ENCODE assay signal across 8 cellular contexts in genomic region chr6:33589723-33590530, GRCh38. TPM values are rescaled to one million over a fixed set of nuclear protein-coding genes. Genes with fewer than 3 reads are reported as not detected.
DNase-seq lines count a peak whose midpoint lies in the region; ATAC-seq and TF ChIP-seq lines count a peak whose summit lies in the region.

No MANE protein-coding gene starts in this region.

- peaks cover 0 to 5% (median 0%) of the 10 kb centered on the region in 7 donors for H3K9me3 Mint-ChIP-seq in naive B cell

- 9 to 21% methylated on average over 5 to 7 of the region's 9 CpGs for WGBS in esophagus squamous epithelium, 2 donors

- peaks cover 58 to 70% (median 59%) of the 10 kb centered on the region in 3 donors for H3K4me1 Mint-ChIP-seq in naive B cell

- peak overlapping the region; percentile 9; the same call in 1 of the 2 replicates for H3K9ac ChIP-seq in ES-I3 (ENCODE audit: low read depth, low read length)

- DNase-seq in M059J (ENCODE audit: low read depth) (peak; percentile 99), esophagus squamous epithelium (lab: John Stamatoyannopoulos, UW) (no peak), naive B cell (peak; percentile 44)
- peak; percentile 28 to 37 for DNase-seq in activated CD4-positive, alpha-beta T cell treated with anti-CD3 and anti-CD28 coated beads, Interleukin-2, amount 50 U/mL, for 4 hours

- TF ChIP-seq POLR2A in esophagus squamous epithelium (IDR thresholded peaks at IDR 0.05), result no peak

- H3K27ac ChIP-seq in 22Rv1, result no peak overlapping the region
- H3K27ac ChIP-seq in esophagus squamous epithelium, result peak overlapping the region; percentile 73 to 88 (median 78)

- peak overlapping the region in 1 of 4 donors; percentile 18 for H3K4me3 ChIP-seq in esophagus squamous epithelium

- no peaks in the 10 kb centered on the region for H3K27me3 Mint-ChIP-seq in naive B cell

- no peaks in the 10 kb centered on the region for H3K36me3 Mint-ChIP-seq in naive B cell

- no peak for ATAC-seq in naive B cell (ENCODE audit: low read depth in 2 of 2)
- no peak for ATAC-seq in GM19324 (IDR thresholded peaks at IDR 0.05; ENCODE audit: low FRiP score, unreplicated experiment)
- ATAC-seq in GM21390 (IDR thresholded peaks at IDR 0.05; ENCODE audit: unreplicated experiment), result no peak

- H3K4me1 ChIP-seq in ES-I3 (ENCODE audit: insufficient read depth, low read length), result peaks cover 21% of the 10 kb centered on the region
- H3K4me1 ChIP-seq in esophagus squamous epithelium, result peaks cover 29 to 50% (median 31%) of the 10 kb centered on the region in 3 donors

- peak; percentile 78 for TF ChIP-seq CTCF in 22Rv1 (IDR thresholded peaks at IDR 0.05)
- TF ChIP-seq CTCF in esophagus squamous epithelium (IDR thresholded peaks at IDR 0.05), result peak; percentile 42 to 92 (median 86)

- H3K4me3 Mint-ChIP-seq in naive B cell, result peak overlapping the region in 3 of 8 donors; percentile 10 to 77 (median 46)

- H3K27me3 ChIP-seq in esophagus squamous epithelium, result peaks cover 0 to 13% (median 0%) of the 10 kb centered on the region in 4 donors

- H3K9me3 ChIP-seq in ES-I3 (ENCODE audit: control insufficient read depth, insufficient read depth, low read length), result no peaks in the 10 kb centered on the region
- H3K9me3 ChIP-seq in esophagus squamous epithelium, result no peaks in the 10 kb centered on the region

- H3K27ac Mint-ChIP-seq in naive B cell, result peak overlapping the region; percentile 61 to 100 (median 100)

- H3K36me3 ChIP-seq in ES-I3 (ENCODE audit: insufficient read depth, low read length) (no peaks in the 10 kb centered on the region), esophagus squamous epithelium (no peaks in the 10 kb centered on the region)

- intact Hi-C loops in esophagus squamous epithelium (cut with DNase I), result loop anchor here (5.0 to 10.0 kb wide), 2 partner anchors 45 to 112 kb away; no protein-coding TSS in a partner anchor

RNA-seq across cellular contexts. Expression of gene BAK1, which starts 9.9 kb away (rescaled TPM):
- total RNA-seq in M059J (2014; rRNA removed; shearing (Covaris generic)), result 34.0 and 43.7 TPM in 2 replicates
- 10 to 100 TPM; 14.3 to 26.2 (median 20.0) TPM for total RNA-seq in esophagus squamous epithelium
- polyA plus RNA-seq in naive B cell (ENCODE audit: low read depth in 6 of 6), result 10 to 100 TPM; 11.7 to 22.6 (median 13.6) TPM

RNA-seq across cellular contexts. Expression of gene ITPR3, which starts 31.2 kb away (rescaled TPM):
- total RNA-seq in M059J (2014; rRNA removed; shearing (Covaris generic)), result 21.9 and 40.3 TPM in 2 replicates
- 10 to 100 TPM; 21.8 to 39.2 (median 35.3) TPM for total RNA-seq in esophagus squamous epithelium
- 1 to 10 TPM in 4 of 6 donors, under 1 TPM in 2; 0.22 to 6.4 (median 1.7) TPM for polyA plus RNA-seq in naive B cell (ENCODE audit: low read depth in 6 of 6)
